27 cellular contexts compared by ENCODE assay signal in the genomic region with DNA sequence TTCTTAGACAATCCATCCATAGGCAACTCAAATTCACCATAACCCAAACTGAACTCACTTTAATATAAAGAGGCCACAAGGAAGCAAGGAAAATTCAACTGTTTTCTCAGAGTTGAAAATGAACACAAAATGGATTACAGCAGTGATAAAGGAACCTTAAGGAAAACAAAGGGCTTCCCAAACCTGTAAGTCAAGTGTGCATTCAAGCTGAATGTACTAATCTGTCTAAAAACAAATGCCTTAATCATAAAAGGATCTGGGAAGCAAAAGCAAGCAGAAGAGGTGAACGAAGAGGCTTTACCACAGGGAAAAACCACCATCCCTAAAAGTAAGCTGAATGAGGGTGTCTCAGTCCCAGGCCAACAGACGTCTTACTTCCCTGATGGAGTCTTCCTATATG.
"Had no signal": no experiment of that assay in that cellular context is flagged by ENCODE, and none has a peak within 500 bp of the region (broad histone marks: within the 10 kb centered on the region; RNA-seq: fewer than 3 reads in every experiment).

No MANE protein-coding gene starts in this region.

- H3K27ac Mint-ChIP-seq: activated CD4-positive, alpha-beta memory T cell treated with anti-CD3 and anti-CD28 coated beads, Interleukin-2, amount 10 ng/mL, durations not matched to agents 7 days and 5 days; activated CD4-positive, alpha-beta T cell treated with anti-CD3 and anti-CD28 coated beads, Interleukin-2, amount 10 ng/mL, durations not matched to agents 24 days and 14 days; activated CD8-positive, alpha-beta memory T cell treated with anti-CD3 and anti-CD28 coated beads, Interleukin-2, amount 10 ng/mL, durations not matched to agents 7 days and 5 days; activated naive CD4-positive, alpha-beta T cell treated with anti-CD3 and anti-CD28 coated beads, Interleukin-2, amount 50 U/mL, for 24 hours; activated T-helper 1 cell treated with anti-CD3 and anti-CD28 coated beads, Interleukin-12 subunit alpha, Interleukin-12 subunit beta, Interleukin-2, Interleukin-4 antibody, amounts not matched to agents 30 ng/mL and 10 ng/mL and 1 ng/mL, durations not matched to agents 14 hours and 24 hours and 36 hours; memory B cell; T-helper 1 cell treated with Interleukin-12 subunit alpha and Interleukin-12 subunit beta and Interleukin-4 antibody, amounts not matched to agents 30 μg/mL and 1 μg/mL, for 36 hours had no signal

- H3K27me3 ChIP-seq: adrenal gland, ascending aorta, brain microvascular endothelial cell, tibial artery, uterus had no signal

- H3K27me3 Mint-ChIP-seq: activated CD4-positive, alpha-beta memory T cell treated with anti-CD3 and anti-CD28 coated beads, Interleukin-2, amount 10 ng/mL, durations not matched to agents 7 days and 5 days; activated CD4-positive, alpha-beta T cell treated with anti-CD3 and anti-CD28 coated beads, Interleukin-2, amount 10 ng/mL, durations not matched to agents 24 days and 14 days; activated CD8-positive, alpha-beta memory T cell treated with anti-CD3 and anti-CD28 coated beads, Interleukin-2, amount 10 ng/mL, durations not matched to agents 7 days and 5 days; activated naive CD4-positive, alpha-beta T cell treated with anti-CD3 and anti-CD28 coated beads, Interleukin-2, amount 50 U/mL, for 24 hours; memory B cell had no signal

- ATAC-seq: activated CD4-positive, CD25-positive, alpha-beta regulatory T cell treated with anti-CD3 and anti-CD28 coated beads, Interleukin-2, amount 50 U/mL, for 24 hours; activated CD8-positive, alpha-beta memory T cell treated with anti-CD3 and anti-CD28 coated beads, Interleukin-2, amount 10 ng/mL, durations not matched to agents 7 days and 5 days; left colon; mucosa of descending colon; stimulated activated naive CD8-positive, alpha-beta T cell treated with anti-CD3 and anti-CD28 coated beads, Interleukin-15, Interleukin-2, amounts not matched to agents 100 U/mL and 50 U/mL, for 24 hours had no signal

- H3K4me1 ChIP-seq: uterus had no signal

- H3K9me3 Mint-ChIP-seq: activated CD4-positive, alpha-beta memory T cell treated with anti-CD3 and anti-CD28 coated beads, Interleukin-2, amount 10 ng/mL, durations not matched to agents 7 days and 5 days; activated CD4-positive, alpha-beta T cell treated with anti-CD3 and anti-CD28 coated beads, Interleukin-2, amount 10 ng/mL, durations not matched to agents 24 days and 14 days; activated naive CD4-positive, alpha-beta T cell treated with anti-CD3 and anti-CD28 coated beads, Interleukin-2, amount 50 U/mL, for 24 hours; activated T-helper 1 cell treated with anti-CD3 and anti-CD28 coated beads, Interleukin-12 subunit alpha, Interleukin-12 subunit beta, Interleukin-2, Interleukin-4 antibody, amounts not matched to agents 30 ng/mL and 10 ng/mL and 1 ng/mL, durations not matched to agents 14 hours and 24 hours and 36 hours; memory B cell; T-helper 1 cell treated with Interleukin-12 subunit alpha and Interleukin-12 subunit beta and Interleukin-4 antibody, amounts not matched to agents 30 μg/mL and 1 μg/mL, for 36 hours had no signal

- H3K4me3 ChIP-seq: adrenal gland, ascending aorta, mucosa of descending colon, tibial artery, uterus had no signal

- H3K4me3 Mint-ChIP-seq: activated CD4-positive, alpha-beta memory T cell treated with anti-CD3 and anti-CD28 coated beads, Interleukin-2, amount 10 ng/mL, durations not matched to agents 7 days and 5 days; activated CD4-positive, alpha-beta T cell treated with anti-CD3 and anti-CD28 coated beads, Interleukin-2, amount 10 ng/mL, durations not matched to agents 24 days and 14 days; activated CD8-positive, alpha-beta memory T cell treated with anti-CD3 and anti-CD28 coated beads, Interleukin-2, amount 10 ng/mL, durations not matched to agents 7 days and 5 days; activated naive CD4-positive, alpha-beta T cell treated with anti-CD3 and anti-CD28 coated beads, Interleukin-2, amount 50 U/mL, for 24 hours; activated T-helper 1 cell treated with anti-CD3 and anti-CD28 coated beads, Interleukin-12 subunit alpha, Interleukin-12 subunit beta, Interleukin-2, Interleukin-4 antibody, amounts not matched to agents 30 ng/mL and 10 ng/mL and 1 ng/mL, durations not matched to agents 14 hours and 24 hours and 36 hours; memory B cell; T-helper 1 cell treated with Interleukin-12 subunit alpha and Interleukin-12 subunit beta and Interleukin-4 antibody, amounts not matched to agents 30 μg/mL and 1 μg/mL, for 36 hours had no signal

- DNase-seq: activated CD4-positive, alpha-beta memory T cell treated with anti-CD3 and anti-CD28 coated beads, Interleukin-2, amount 10 ng/mL, durations not matched to agents 7 days and 5 days; activated CD4-positive, alpha-beta T cell treated with anti-CD3 and anti-CD28 coated beads, Interleukin-2, amount 10 ng/mL, durations not matched to agents 24 days and 14 days; activated CD8-positive, alpha-beta memory T cell treated with anti-CD3 and anti-CD28 coated beads, Interleukin-2, amount 10 ng/mL, durations not matched to agents 7 days and 5 days; activated gamma-delta T cell; activated T-cell treated with anti-CD3 and anti-CD28 coated beads for 4 hours; adrenal gland; brain microvascular endothelial cell; caudate nucleus; dermis blood vessel endothelial cell; effector CD8-positive, alpha-beta T cell; foreskin fibroblast; left colon; mucosa of descending colon; occipital lobe; posterior cingulate gyrus; retina; stimulated activated CD4-positive, alpha-beta T cell treated with anti-CD3 and anti-CD28 coated beads, Interleukin-2, amount 100 ng/mL, for 48 hours; stimulated activated CD8-positive, alpha-beta memory T cell treated with anti-CD3 and anti-CD28 coated beads, Interleukin-4, amount 100 ng/mL, for 48 hours; stimulated activated naive CD8-positive, alpha-beta T cell treated with anti-CD3 and anti-CD28 coated beads, Interleukin-15, Interleukin-2, amounts not matched to agents 100 U/mL and 50 U/mL, for 24 hours; tibial artery; uterus had no signal

- H3K27ac ChIP-seq: adrenal gland, ascending aorta, brain microvascular endothelial cell, tibial artery, uterus had no signal

- H3K9me3 ChIP-seq: adrenal gland, ascending aorta, mucosa of descending colon, tibial artery, uterus had no signal
